Comparison of ENCODE assay signal across 8 cellular contexts in genomic region chr21:29024474-29025327, GRCh38. TPM values are rescaled to one million over a fixed set of nuclear protein-coding genes. Genes with fewer than 3 reads are reported as not detected.
DNase-seq lines count a peak whose midpoint lies in the region; ATAC-seq and TF ChIP-seq lines count a peak whose summit lies in the region.

USP16 (plus strand) TSS chr21:29024668; CDS start chr21:29027914, 3,246 bp downstream.

- no peak; a peak in 2 of 4 replicates for TF ChIP-seq EP300 in SK-N-SH (IDR thresholded peaks at IDR 0.05; ENCODE audit: borderline replicate concordance in 1 of 2, low read depth in 1 of 2, low read length in 1 of 2)

- peaks cover 49% of the 10 kb centered on the region for H3K79me2 ChIP-seq in SK-N-SH (ENCODE audit: insufficient read depth)

- ATAC-seq in HG02571 (IDR thresholded peaks at IDR 0.05; ENCODE audit: unreplicated experiment): peak; percentile 97

- H3K36me3 ChIP-seq in SK-N-SH (replicated peaks in 1 of 2; ENCODE audit: control insufficient read depth in 1 of 2, insufficient read depth in 2 of 2, low read length in 1 of 2): peaks cover 3 to 12% of the 10 kb centered on the region in 2 experiments

- peak within 1 kb of the TSS; percentile 79 for H3K4me2 ChIP-seq in SK-N-SH

- CTCF ChIA-PET in SK-N-SH (lab: Yijun Ruan, JAX): interaction anchor here (1.0 to 1.2 kb wide), 3 partner anchors 16 to 65 kb away, joined by 3 to 6 read pairs (median 4); no protein-coding TSS in a partner anchor

- TF ChIP-seq CTCF in SK-N-SH (IDR thresholded peaks at IDR 0.05): peak; percentile 12; the same call in 1 of the 2 replicates

- H3K9me3 ChIP-seq in SK-N-SH: no peaks in the 10 kb centered on the region

- H4K20me1 ChIP-seq in SK-N-SH (ENCODE audit: insufficient read depth): no peaks in the 10 kb centered on the region

- H3K27me3 ChIP-seq in SK-N-SH (ENCODE audit: insufficient read depth): no peaks in the 10 kb centered on the region

- H3K9me2 ChIP-seq in SK-N-SH: no peaks in the 10 kb centered on the region

- peak within 1 kb of the TSS; percentile 90 for H3K9ac ChIP-seq in SK-N-SH

- H2AFZ ChIP-seq in SK-N-SH (ENCODE audit: low read depth): peak within 1 kb of the TSS; percentile 96

- no peak for TF ChIP-seq RAD21 in SK-N-SH (IDR thresholded peaks at IDR 0.05; ENCODE audit: low read length)

- peak within 1 kb of the TSS; percentile 97 for H3K27ac ChIP-seq in SK-N-SH (ENCODE audit: low read depth in 2 of 2, low read length in 1 of 2)

- WGBS in SK-N-SH (ENCODE audit: low lambda C conversion rate): under 1% methylated on average over 28 of the region's 48 CpGs

- peaks cover 19% of the 10 kb centered on the region for H3F3A ChIP-seq in SK-N-SH (replicated peaks; ENCODE audit: insufficient read depth)

- POLR2A ChIA-PET in SK-N-SH (lab: Yijun Ruan, JAX): interaction anchor here (0.6 to 4.7 kb wide), 10 partner anchors 9 to 378 kb away, joined by 3 to 55 read pairs (median 6); partner anchors contain the start of genes CCT8 and LTN1

- H3K4me3 ChIP-seq in SK-N-SH (ENCODE audit: low read depth in 2 of 2, low read length in 1 of 2): peak within 1 kb of the TSS; percentile 69 to 70

- DNase-seq in GM04504 (ENCODE audit: low read depth) (peak; percentile 99), NCI-H1048 (lab: John Stamatoyannopoulos, UW) (peak; percentile 82), SK-N-SH (peak; percentile 95), germinal center (ENCODE audit: low spot score) (peak; percentile 99), non-pigmented ciliary epithelial cell (ENCODE audit: low read depth) (peak; percentile 99), superior temporal gyrus (ENCODE audit: extremely low spot score) (peak; percentile 99)
- DNase-seq in activated naive CD4-positive, alpha-beta T cell treated with anti-CD3 and anti-CD28 coated beads, Interleukin-2, amount 50 U/mL, for 16 hours: peak; percentile 91

- peaks cover 3 to 15% of the 10 kb centered on the region in 2 experiments; a peak in 3 of 4 replicates for H3K4me1 ChIP-seq in SK-N-SH (ENCODE audit: control insufficient read depth in 1 of 2, insufficient read depth in 2 of 2, low read depth in 1 of 2, low read length in 1 of 2)

TF ChIP-seq in SK-N-SH, 30 proteins besides CTCF, POLR2A, EP300 and RAD21 (continues in another document):
- TF ChIP-seq TEAD4 (IDR thresholded peaks at IDR 0.05; ENCODE audit: borderline replicate concordance, insufficient read depth) (no peak), POLR2AphosphoS5 (IDR thresholded peaks at IDR 0.05; ENCODE audit: low read depth, low read length) (peak; percentile 77), NRF1 (IDR thresholded peaks at IDR 0.05; ENCODE audit: low read depth, low read length) (peak; percentile 75), FOXJ3 (CRISPR knock-in tag; IDR thresholded peaks at IDR 0.05) (no peak), FOXM1 (IDR thresholded peaks at IDR 0.05; ENCODE audit: low read depth) (no peak), USF2 (IDR thresholded peaks at IDR 0.05; ENCODE audit: borderline replicate concordance, low read depth, low read length) (no peak), SIN3A (IDR thresholded peaks at IDR 0.05; ENCODE audit: borderline replicate concordance, low read depth, low read length) (peak; percentile 75; the same call in 1 of the 2 replicates), NFIC (IDR thresholded peaks at IDR 0.05; ENCODE audit: borderline replicate concordance) (no peak), CHD2 (IDR thresholded peaks at IDR 0.05; ENCODE audit: low read length, partially characterized antibody) (peak; percentile 86), IRF3 (IDR thresholded peaks at IDR 0.05; ENCODE audit: low read depth, low read length) (peak; percentile 75), TAF1 (IDR thresholded peaks at IDR 0.05; ENCODE audit: borderline replicate concordance, low read depth, low read length) (peak; percentile 56; the same call in 1 of the 2 replicates), SMC3 (IDR thresholded peaks at IDR 0.05; ENCODE audit: low read depth, low read length) (no peak), RFX5 (IDR thresholded peaks at IDR 0.05; ENCODE audit: low read length) (peak; percentile 69; the same call in 1 of the 2 replicates), GABPA (IDR thresholded peaks at IDR 0.05; ENCODE audit: low read depth) (peak; percentile 87), TCF12 (IDR thresholded peaks at IDR 0.05) (no peak), RXRA (IDR thresholded peaks at IDR 0.05; ENCODE audit: borderline replicate concordance, low read depth) (no peak; the same call in 1 of the 2 replicates), ELF1 (IDR thresholded peaks at IDR 0.05) (peak; percentile 84), JUND (IDR thresholded peaks at IDR 0.05) (no peak), YY1 (IDR thresholded peaks at IDR 0.05; ENCODE audit: low read depth) (peak; percentile 69), USF1 (IDR thresholded peaks at IDR 0.05; ENCODE audit: borderline replicate concordance, low read depth) (peak; percentile 63; the same call in 1 of the 2 replicates), MXI1 (IDR thresholded peaks at IDR 0.05; ENCODE audit: low read depth, low read length) (peak; percentile 97), RCOR1 (IDR thresholded peaks at IDR 0.05; ENCODE audit: low read length) (0 out of 2 replicates have a peak, but pooled peaks have one; percentile 15)
- TF ChIP-seq, protein P1, sequence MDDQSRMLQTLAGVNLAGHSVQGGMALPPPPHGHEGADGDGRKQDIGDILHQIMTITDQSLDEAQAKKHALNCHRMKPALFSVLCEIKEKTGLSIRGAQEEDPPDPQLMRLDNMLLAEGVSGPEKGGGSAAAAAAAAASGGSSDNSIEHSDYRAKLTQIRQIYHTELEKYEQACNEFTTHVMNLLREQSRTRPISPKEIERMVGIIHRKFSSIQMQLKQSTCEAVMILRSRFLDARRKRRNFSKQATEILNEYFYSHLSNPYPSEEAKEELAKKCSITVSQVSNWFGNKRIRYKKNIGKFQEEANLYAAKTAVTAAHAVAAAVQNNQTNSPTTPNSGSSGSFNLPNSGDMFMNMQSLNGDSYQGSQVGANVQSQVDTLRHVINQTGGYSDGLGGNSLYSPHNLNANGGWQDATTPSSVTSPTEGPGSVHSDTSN (IDR thresholded peaks at IDR 0.05): peak; percentile 98
- TF ChIP-seq, protein P2, sequence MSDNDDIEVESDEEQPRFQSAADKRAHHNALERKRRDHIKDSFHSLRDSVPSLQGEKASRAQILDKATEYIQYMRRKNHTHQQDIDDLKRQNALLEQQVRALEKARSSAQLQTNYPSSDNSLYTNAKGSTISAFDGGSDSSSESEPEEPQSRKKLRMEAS (IDR thresholded peaks at IDR 0.05; ENCODE audit: low read depth): 0 out of 2 replicates have a peak, but pooled peaks have one; percentile 56
- TF ChIP-seq, protein P3, sequence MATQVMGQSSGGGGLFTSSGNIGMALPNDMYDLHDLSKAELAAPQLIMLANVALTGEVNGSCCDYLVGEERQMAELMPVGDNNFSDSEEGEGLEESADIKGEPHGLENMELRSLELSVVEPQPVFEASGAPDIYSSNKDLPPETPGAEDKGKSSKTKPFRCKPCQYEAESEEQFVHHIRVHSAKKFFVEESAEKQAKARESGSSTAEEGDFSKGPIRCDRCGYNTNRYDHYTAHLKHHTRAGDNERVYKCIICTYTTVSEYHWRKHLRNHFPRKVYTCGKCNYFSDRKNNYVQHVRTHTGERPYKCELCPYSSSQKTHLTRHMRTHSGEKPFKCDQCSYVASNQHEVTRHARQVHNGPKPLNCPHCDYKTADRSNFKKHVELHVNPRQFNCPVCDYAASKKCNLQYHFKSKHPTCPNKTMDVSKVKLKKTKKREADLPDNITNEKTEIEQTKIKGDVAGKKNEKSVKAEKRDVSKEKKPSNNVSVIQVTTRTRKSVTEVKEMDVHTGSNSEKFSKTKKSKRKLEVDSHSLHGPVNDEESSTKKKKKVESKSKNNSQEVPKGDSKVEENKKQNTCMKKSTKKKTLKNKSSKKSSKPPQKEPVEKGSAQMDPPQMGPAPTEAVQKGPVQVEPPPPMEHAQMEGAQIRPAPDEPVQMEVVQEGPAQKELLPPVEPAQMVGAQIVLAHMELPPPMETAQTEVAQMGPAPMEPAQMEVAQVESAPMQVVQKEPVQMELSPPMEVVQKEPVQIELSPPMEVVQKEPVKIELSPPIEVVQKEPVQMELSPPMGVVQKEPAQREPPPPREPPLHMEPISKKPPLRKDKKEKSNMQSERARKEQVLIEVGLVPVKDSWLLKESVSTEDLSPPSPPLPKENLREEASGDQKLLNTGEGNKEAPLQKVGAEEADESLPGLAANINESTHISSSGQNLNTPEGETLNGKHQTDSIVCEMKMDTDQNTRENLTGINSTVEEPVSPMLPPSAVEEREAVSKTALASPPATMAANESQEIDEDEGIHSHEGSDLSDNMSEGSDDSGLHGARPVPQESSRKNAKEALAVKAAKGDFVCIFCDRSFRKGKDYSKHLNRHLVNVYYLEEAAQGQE (IDR thresholded peaks at IDR 0.05; ENCODE audit: low read depth, low read length): peak; percentile 35; the same call in 1 of the 2 replicates

RNA-seq across cellular contexts. Expression of gene USP16, which starts in this region (rescaled TPM):
- polyA plus RNA-seq in SK-N-SH (2012; rRNA removed): 9.2 and 12.2 TPM in 2 replicates
- 13.5 and 19.1 TPM in 2 replicates for polyA plus RNA-seq in SK-N-SH (2012; cell fraction: cytosol; rRNA removed)
- polyA plus RNA-seq in SK-N-SH (2012; cell fraction: nucleus; rRNA removed): 9.9 and 20.7 TPM in 2 replicates

Comparison
In these comparisons a context has a peak if more than half of its experiments do, and no peak if none do; other contexts are left out.
1. Peak in every context shown above with its lines: DNase-seq, ATAC-seq, H3K4me3 ChIP-seq and H3K27ac ChIP-seq.